In the genomic region with DNA sequence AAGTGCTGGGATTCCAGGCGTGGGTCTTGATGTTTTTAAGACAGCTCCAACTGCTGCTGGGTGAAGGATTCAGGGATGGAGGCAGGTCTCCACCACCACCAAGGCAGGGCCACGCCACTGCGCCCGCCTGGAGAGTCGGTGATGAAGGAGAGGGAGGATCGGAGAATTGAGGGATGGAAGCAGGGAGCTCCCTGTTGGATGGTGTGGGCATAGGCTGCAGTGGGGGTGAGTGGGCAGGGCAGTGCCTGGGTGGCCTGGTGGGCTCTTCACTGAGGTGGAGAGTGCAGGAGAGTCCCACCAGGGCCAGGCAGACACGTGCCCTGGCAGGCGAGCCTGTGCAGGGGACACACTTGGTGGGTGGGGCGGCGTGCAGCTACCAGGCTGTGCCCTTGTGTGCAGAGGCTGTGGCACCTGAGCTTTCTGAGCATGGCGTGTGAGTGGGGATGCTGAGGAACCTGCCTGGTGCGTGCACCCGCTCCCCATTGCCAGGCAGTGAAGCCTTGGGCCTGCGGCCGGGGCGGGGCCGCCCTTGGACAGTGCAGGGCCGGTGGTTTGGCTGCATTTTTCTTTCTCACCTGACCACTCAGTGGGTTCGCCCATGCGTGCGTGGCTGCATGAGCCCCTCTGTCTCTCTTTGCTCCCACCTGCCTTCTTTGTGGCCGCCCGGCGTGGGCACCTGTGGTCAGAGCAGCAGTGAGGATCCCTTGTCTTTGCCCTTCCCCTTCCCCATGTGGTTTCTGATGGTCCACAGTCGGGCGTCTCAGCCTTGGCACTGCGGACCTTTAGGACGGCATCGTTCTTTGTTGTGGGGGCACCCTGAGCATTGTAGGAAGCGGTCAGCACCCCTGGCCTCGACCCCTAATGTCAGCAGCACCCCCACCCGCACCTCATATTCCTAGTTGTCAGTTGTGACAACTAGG, we compare ENCODE assay signal across 13 cellular contexts. TPM values are rescaled to one million over a fixed set of nuclear protein-coding genes. Genes with fewer than 3 reads are reported as not detected.
DNase-seq lines count a peak whose midpoint lies in the region; ATAC-seq, FAIRE-seq and TF ChIP-seq lines count a peak whose summit lies in the region.
"Had no signal": no experiment of that assay in that cellular context is flagged by ENCODE, and none has a peak within 500 bp of the region (broad histone marks: within the 10 kb centered on the region; RNA-seq: fewer than 3 reads in every experiment).

No MANE protein-coding gene starts in this region.

- H3K27me3 Mint-ChIP-seq in activated naive CD8-positive, alpha-beta T cell: no peaks in the 10 kb centered on the region
- no peaks in the 10 kb centered on the region for H3K27me3 Mint-ChIP-seq in memory B cell

- H3K27ac ChIP-seq in cardiac muscle cell: peak overlapping the region; percentile 93
- H3K27ac ChIP-seq: WERI-Rb-1 had no signal

- no peaks in the 10 kb centered on the region for H3K27me3 ChIP-seq in cardiac muscle cell

- peak overlapping the region; percentile 70 for H3K27ac Mint-ChIP-seq in activated naive CD8-positive, alpha-beta T cell
- peak overlapping the region; percentile 98 for H3K27ac Mint-ChIP-seq in memory B cell

- peak; percentile 40 for FAIRE-seq in urothelium cell line (lab: Jason Lieb, UNC)
- FAIRE-seq: H1 had no signal

- H3K4me3 Mint-ChIP-seq in activated naive CD8-positive, alpha-beta T cell: peak overlapping the region; percentile 88
- H3K4me3 Mint-ChIP-seq in memory B cell: no peak overlapping the region

- DNase-seq in cardiac muscle cell (ENCODE audit: low read depth in 1 of 2, low spot score in 1 of 2) (no peak), cardiac septum (ENCODE audit: low spot score) (no peak), memory B cell (ENCODE audit: low spot score in 2 of 2) (peak in 1 of 2 donors; percentile 33), urothelium cell line (ENCODE audit: low spot score) (no peak), NCI-H1048 (lab: John Stamatoyannopoulos, UW) (no peak), sciatic nerve (ENCODE audit: low spot score) (no peak)
- DNase-seq: DMS79, NCI-H2227 treated with DMSO at 0.1 percent for 48 hours, WERI-Rb-1 had no signal

- peaks cover 6% of the 10 kb centered on the region for H3K36me3 Mint-ChIP-seq in activated naive CD8-positive, alpha-beta T cell
- H3K36me3 Mint-ChIP-seq in memory B cell: peaks cover 31% of the 10 kb centered on the region

- TF ChIP-seq CTCF in cardiac muscle cell (IDR thresholded peaks at IDR 0.05; ENCODE audit: low read depth, low read length): no peak

- H3K4me1 Mint-ChIP-seq in activated naive CD8-positive, alpha-beta T cell (ENCODE audit: low read depth): peaks cover 67% of the 10 kb centered on the region
- peaks cover 44% of the 10 kb centered on the region for H3K4me1 Mint-ChIP-seq in memory B cell

- intact Hi-C loops in cardiac septum (cut with DNase I) (no loop called here), sciatic nerve (cut with DNase I) (no loop called here)

- peaks cover 53% of the 10 kb centered on the region for H3K4me1 ChIP-seq in cardiac muscle cell (ENCODE audit: low read depth)

- H3K9me3 Mint-ChIP-seq in activated naive CD8-positive, alpha-beta T cell (ENCODE audit: low read depth): no peaks in the 10 kb centered on the region
- no peaks in the 10 kb centered on the region for H3K9me3 Mint-ChIP-seq in memory B cell

- peaks cover 82% of the 10 kb centered on the region for H3K36me3 ChIP-seq in cardiac muscle cell

- ATAC-seq in memory B cell (ENCODE audit: low read depth) (no peak), sciatic nerve (no peak), GM21526 (IDR thresholded peaks at IDR 0.05; ENCODE audit: low FRiP score, unreplicated experiment) (no peak)
- ATAC-seq: SK-N-SH treated with all-trans-retinoic acid at 6 μM for 48 hours had no signal

- H3K9me3 ChIP-seq in cardiac muscle cell (ENCODE audit: low read depth): no peaks in the 10 kb centered on the region

- H3K4me3 ChIP-seq in cardiac muscle cell: no peak overlapping the region

RNA-seq across cellular contexts. Expression of gene RBM38, which starts 11.3 kb away (rescaled TPM):
- total RNA-seq in cardiac muscle cell (420 and 625 TPM in 2 replicates), cardiac septum (63.1 TPM), sciatic nerve (28.1 TPM)
- 404 and 626 TPM in 2 replicates for polyA plus RNA-seq in cardiac muscle cell

RNA-seq across cellular contexts. Expression of gene RAE1, which starts 51.4 kb away (rescaled TPM):
- total RNA-seq in cardiac muscle cell (34.2 and 46.1 TPM in 2 replicates), cardiac septum (13.8 TPM), sciatic nerve (17.5 TPM)
- 72.4 and 74.1 TPM in 2 replicates for polyA plus RNA-seq in cardiac muscle cell
